Comparison of ENCODE assay signal across 16 cellular contexts in genomic region chr6:106377061-106377540, GRCh38. TPM values are rescaled to one million over a fixed set of nuclear protein-coding genes. Genes with fewer than 3 reads are reported as not detected.
DNase-seq lines count a peak whose midpoint lies in the region; ATAC-seq, FAIRE-seq and TF ChIP-seq lines count a peak whose summit lies in the region.
"Had no signal": no experiment of that assay in that cellular context is flagged by ENCODE, and none has a peak within 500 bp of the region (broad histone marks: within the 10 kb centered on the region; RNA-seq: fewer than 3 reads in every experiment).

No MANE protein-coding gene starts in this region.

- H3K27me3 ChIP-seq in OCI-LY3 (ENCODE audit: low read depth, low read length) = no peaks in the 10 kb centered on the region
- H3K27me3 ChIP-seq in rectal smooth muscle tissue (ENCODE audit: control insufficient read depth, insufficient read depth, low read length) = no peaks in the 10 kb centered on the region
- H3K27me3 ChIP-seq in dorsolateral prefrontal cortex = peaks cover 0 to 4% (median 0%) of the 10 kb centered on the region in 45 donors
- H3K27me3 ChIP-seq: testis had no signal

- no peak overlapping the region for H3K27ac ChIP-seq in OCI-LY3 (ENCODE audit: low read length)
- H3K27ac ChIP-seq in epithelial cell of prostate = peak overlapping the region; percentile 99
- H3K27ac ChIP-seq in rectal smooth muscle tissue (ENCODE audit: low read depth, low read length) = peak overlapping the region; percentile 49
- no peak overlapping the region for H3K27ac ChIP-seq in dorsolateral prefrontal cortex
- H3K27ac ChIP-seq: adrenal gland, testis had no signal

- no peak for TF ChIP-seq CTCF in OCI-LY3 (IDR thresholded peaks at IDR 0.05; ENCODE audit: low read depth, low read length)
- no peak for TF ChIP-seq CTCF in dorsolateral prefrontal cortex (IDR thresholded peaks at IDR 0.05 in 54 of 56, conservative IDR thresholded peaks at IDR 0.05 in 2 of 56; ENCODE audit: low read depth in 1 of 56, partially characterized antibody in 56 of 56)

- peaks cover 34% of the 10 kb centered on the region for H3K4me1 ChIP-seq in OCI-LY3 (ENCODE audit: low read length)
- peaks cover 2% of the 10 kb centered on the region for H3K4me1 ChIP-seq in rectal smooth muscle tissue (ENCODE audit: control insufficient read depth, insufficient read depth, low read length)
- H3K4me1 ChIP-seq: adrenal gland, testis had no signal

- peak overlapping the region; percentile 61 for H3K4me2 ChIP-seq in OCI-LY3 (ENCODE audit: low read length)

- DNase-seq in epithelial cell of prostate (ENCODE audit: low read depth, low spot score) (no peak), dorsolateral prefrontal cortex (no peak), frontal cortex (ENCODE audit: low spot score in 2 of 2) (no peak), DMS79 treated with DMSO at 0.1 percent for 48 hours (lab: John Stamatoyannopoulos, UW) (no peak)
- DNase-seq: activated CD8-positive, alpha-beta memory T cell treated with anti-CD3 and anti-CD28 coated beads for 24 hours; adrenal gland; left ventricle myocardium superior; NCI-H524 treated with DMSO at 0.1 percent for 48 hours; occipital lobe; T-helper 17 cell; testis had no signal

- no peaks in the 10 kb centered on the region for H3K9me3 ChIP-seq in OCI-LY3 (ENCODE audit: insufficient read depth, low read length)
- H3K9me3 ChIP-seq: adrenal gland, testis had no signal

- no peak overlapping the region for H2AFZ ChIP-seq in OCI-LY3 (ENCODE audit: low read depth, low read length)

- H3K9ac ChIP-seq in OCI-LY3 (ENCODE audit: low read length) = no peak overlapping the region
- no peak overlapping the region for H3K9ac ChIP-seq in rectal smooth muscle tissue (ENCODE audit: low read length)

- FAIRE-seq in frontal cortex (lab: Jason Lieb, UNC) = no peak

- ATAC-seq in GM19438 (IDR thresholded peaks at IDR 0.05; ENCODE audit: low read depth, unreplicated experiment) (peak; percentile 61), GM19035 (IDR thresholded peaks at IDR 0.05; ENCODE audit: unreplicated experiment) (no peak)
- ATAC-seq: esophagus mucosa, left ventricle myocardium superior, T-helper 17 cell had no signal

- peak overlapping the region; percentile 25; the same call in 1 of the 2 replicates for H3K4me3 ChIP-seq in OCI-LY3 (ENCODE audit: low read length)
- no peak overlapping the region for H3K4me3 ChIP-seq in rectal smooth muscle tissue (ENCODE audit: low read length)
- H3K4me3 ChIP-seq in dorsolateral prefrontal cortex = no peak overlapping the region
- H3K4me3 ChIP-seq: adrenal gland, testis had no signal

- no peaks in the 10 kb centered on the region for H4K20me1 ChIP-seq in OCI-LY3 (ENCODE audit: insufficient read depth, low read length)

- H3K36me3 ChIP-seq in OCI-LY3 (replicated peaks; ENCODE audit: low read depth, low read length) (no peaks in the 10 kb centered on the region), rectal smooth muscle tissue (ENCODE audit: control insufficient read depth, insufficient read depth, low read length) (no peaks in the 10 kb centered on the region)
- H3K36me3 ChIP-seq: adrenal gland had no signal

- intact Hi-C loops in dorsolateral prefrontal cortex (cut with DNase I) = no loop called here

- H3K79me2 ChIP-seq in OCI-LY3 (ENCODE audit: low read length) = no peaks in the 10 kb centered on the region

RNA-seq across cellular contexts. Expression of gene CRYBG1, which starts 16.6 kb away (rescaled TPM):
- total RNA-seq in dorsolateral prefrontal cortex (1 to 10 TPM in 53 of 120 experiments, under 1 TPM in 67; 0.27 to 2.8 (median 0.94) TPM), frontal cortex (under 0.01 TPM)

RNA-seq across cellular contexts. Expression of gene ATG5, which starts 51.5 kb away (rescaled TPM):
- 10 to 100 TPM; 20.6 to 54.1 (median 34.8) TPM for total RNA-seq in dorsolateral prefrontal cortex
- 87.2 TPM for total RNA-seq in frontal cortex

Comparison
In these comparisons a context has a peak if more than half of its experiments do, and no peak if none do; other contexts are left out.
1. H3K27ac ChIP-seq: peak in epithelial cell of prostate (single experiment) and rectal smooth muscle tissue (single experiment); none in OCI-LY3 (single experiment) and dorsolateral prefrontal cortex (0 of 59).